Comparison of ENCODE assay signal across 2 cellular contexts in genomic region chr7:98467570-98468312, GRCh38.
TF ChIP-seq lines count a peak whose summit lies in the region.

No MANE protein-coding gene starts in this region.

TF ChIP-seq in A549, 52 proteins besides CTCF, POLR2A, EP300 and RAD21 (continued from another document):
- TF ChIP-seq FOSL2 (IDR thresholded peaks at IDR 0.05) (no peak), FOSL2 (CRISPR knock-in tag; IDR thresholded peaks at IDR 0.05) (no peak)

TF ChIP-seq in K562, 482 proteins besides CTCF, POLR2A, EP300 and RAD21 (continued from another document):
- no peak for TF ChIP-seq ZBTB33 (CRISPR knock-in tag; IDR thresholded peaks at IDR 0.05)
- TF ChIP-seq L3MBTL2 (IDR thresholded peaks at IDR 0.05) = no peak
- TF ChIP-seq PRDM10 (IDR thresholded peaks at IDR 0.05; ENCODE audit: partially characterized antibody) = peak; percentile 26
- peak; percentile 76 for TF ChIP-seq NFYB (IDR thresholded peaks at IDR 0.05; ENCODE audit: extremely low read depth, insufficient read length)
- TF ChIP-seq SMARCA4 (IDR thresholded peaks at IDR 0.05) = no peak
- no peak for TF ChIP-seq MXI1 (IDR thresholded peaks at IDR 0.05; ENCODE audit: low read depth, low read length)
- TF ChIP-seq ZNF184 (CRISPR knock-in tag; IDR thresholded peaks at IDR 0.05) = no peak
- peak; percentile 75 for TF ChIP-seq USF2 (CRISPR knock-in tag; IDR thresholded peaks at IDR 0.05)
- TF ChIP-seq HCFC1 (IDR thresholded peaks at IDR 0.05; ENCODE audit: low read depth, low read length) = peak; percentile 41; the same call in 1 of the 2 replicates
- TF ChIP-seq USF1 (CRISPR knock-in tag; IDR thresholded peaks at IDR 0.05) = peak; percentile 73
- no peak for TF ChIP-seq KDM5B (IDR thresholded peaks at IDR 0.05; ENCODE audit: insufficient replicate concordance, low read depth, low read length)
- no peak for TF ChIP-seq ZFX (CRISPR knock-in tag; IDR thresholded peaks at IDR 0.05)
- TF ChIP-seq POLR2AphosphoS5 (IDR thresholded peaks at IDR 0.05; ENCODE audit: control insufficient read depth, insufficient read depth, low read depth, low read length) = no peak
- TF ChIP-seq ELF2 (CRISPR knock-in tag; IDR thresholded peaks at IDR 0.05) = no peak
